15 cellular contexts compared by ENCODE assay signal in the genomic region with DNA sequence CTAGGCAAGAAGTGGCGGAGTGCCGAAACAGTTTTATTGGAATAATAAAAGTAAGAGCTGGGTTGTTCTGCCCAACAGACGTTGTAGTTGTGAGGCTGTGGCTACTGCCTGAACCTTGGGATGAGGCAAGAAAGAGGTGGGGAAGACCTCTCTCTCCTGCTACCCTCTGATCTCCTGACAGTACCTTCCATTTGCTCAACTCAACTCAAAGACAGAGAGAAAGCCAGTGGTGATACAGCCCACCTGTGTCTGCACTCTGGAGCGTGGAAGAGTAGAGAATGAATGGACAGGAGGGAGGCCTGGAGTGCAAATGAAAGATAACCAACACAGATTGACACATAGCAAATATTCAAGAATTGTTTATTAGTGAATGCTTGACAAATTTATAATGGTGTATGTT.
DNase-seq lines count a peak whose midpoint lies in the region; ATAC-seq and TF ChIP-seq lines count a peak whose summit lies in the region.
"Had no signal": no experiment of that assay in that cellular context is flagged by ENCODE, and none has a peak within 500 bp of the region (broad histone marks: within the 10 kb centered on the region; RNA-seq: fewer than 3 reads in every experiment).

No MANE protein-coding gene starts in this region.

- H3K4me1 ChIP-seq in neural progenitor cell, result no peaks in the 10 kb centered on the region
- H3K4me1 ChIP-seq: HAP-1 had no signal

- H3K4me3 ChIP-seq in neural progenitor cell, result no peak overlapping the region
- H3K4me3 ChIP-seq: HAP-1 had no signal

- DNase-seq in activated CD8-positive, alpha-beta memory T cell treated with anti-CD3 and anti-CD28 coated beads, Interleukin-2, amount 10 ng/mL, durations not matched to agents 7 days and 5 days, result no peak
- DNase-seq in activated CD8-positive, alpha-beta memory T cell treated with anti-CD3 and anti-CD28 coated beads for 24 hours, result no peak
- DNase-seq in activated naive CD4-positive, alpha-beta T cell treated with anti-CD3 and anti-CD28 coated beads, Interleukin-2, amount 50 U/mL, for 72 hours (ENCODE audit: low spot score in 2 of 2), result no peak
- DNase-seq in activated naive CD4-positive, alpha-beta T cell treated with anti-CD3 and anti-CD28 coated beads, Interleukin-2, amount 10 ng/mL, durations not matched to agents 7 days and 5 days, result no peak
- DNase-seq in neural progenitor cell (ENCODE audit: low spot score), result no peak
- DNase-seq in stimulated activated effector memory CD8-positive, alpha-beta T cell treated with anti-CD3 and anti-CD28 coated beads, Interleukin-12 subunit alpha, Interleukin-12 subunit beta, amount 100 ng/mL, for 72 hours (ENCODE audit: low spot score in 2 of 2), result no peak
- DNase-seq: C1 segment of cervical spinal cord; Calu3; CD4-positive, alpha-beta memory T cell; COR-L47; DMS53; DMS79 treated with DMSO at 0.1 percent for 48 hours; GOT3; HFFc6 had no signal

- H3K9me3 ChIP-seq in neural progenitor cell (ENCODE audit: low read depth), result no peaks in the 10 kb centered on the region
- H3K9me3 ChIP-seq: HAP-1 had no signal

- no peaks in the 10 kb centered on the region for H4K20me1 ChIP-seq in neural progenitor cell (ENCODE audit: low read depth)

- H3F3A ChIP-seq in neural progenitor cell (ENCODE audit: low read depth), result peaks cover 5% of the 10 kb centered on the region

- H3K79me2 ChIP-seq in neural progenitor cell (ENCODE audit: low read depth), result no peaks in the 10 kb centered on the region

- no peak overlapping the region for H3K9ac ChIP-seq in neural progenitor cell

- H3K36me3 Mint-ChIP-seq in activated CD8-positive, alpha-beta memory T cell treated with anti-CD3 and anti-CD28 coated beads, Interleukin-2, amount 10 ng/mL, durations not matched to agents 7 days and 5 days, result no peaks in the 10 kb centered on the region
- H3K36me3 Mint-ChIP-seq in activated naive CD4-positive, alpha-beta T cell treated with anti-CD3 and anti-CD28 coated beads, Interleukin-2, amount 50 U/mL, for 72 hours, result no peaks in the 10 kb centered on the region
- no peaks in the 10 kb centered on the region for H3K36me3 Mint-ChIP-seq in activated naive CD4-positive, alpha-beta T cell treated with anti-CD3 and anti-CD28 coated beads, Interleukin-2, amount 10 ng/mL, durations not matched to agents 7 days and 5 days
- H3K36me3 Mint-ChIP-seq in neural progenitor cell, result no peaks in the 10 kb centered on the region
- H3K36me3 Mint-ChIP-seq in stimulated activated effector memory CD8-positive, alpha-beta T cell treated with anti-CD3 and anti-CD28 coated beads, Interleukin-12 subunit alpha, Interleukin-12 subunit beta, amount 100 ng/mL, for 72 hours, result no peaks in the 10 kb centered on the region
- H3K36me3 Mint-ChIP-seq: CD4-positive, alpha-beta memory T cell had no signal

- no peak overlapping the region for H3K4me2 ChIP-seq in neural progenitor cell

- H3K36me3 ChIP-seq in neural progenitor cell, result no peaks in the 10 kb centered on the region
- H3K36me3 ChIP-seq: HAP-1 had no signal

- H3K27me3 ChIP-seq in neural progenitor cell, result no peaks in the 10 kb centered on the region

- TF ChIP-seq CTCF in neural progenitor cell (IDR thresholded peaks at IDR 0.05), result no peak

- no peak overlapping the region for H3K27ac Mint-ChIP-seq in activated CD8-positive, alpha-beta memory T cell treated with anti-CD3 and anti-CD28 coated beads, Interleukin-2, amount 10 ng/mL, durations not matched to agents 7 days and 5 days
- H3K27ac Mint-ChIP-seq in activated naive CD4-positive, alpha-beta T cell treated with anti-CD3 and anti-CD28 coated beads, Interleukin-2, amount 50 U/mL, for 72 hours, result no peak overlapping the region
- no peak overlapping the region for H3K27ac Mint-ChIP-seq in activated naive CD4-positive, alpha-beta T cell treated with anti-CD3 and anti-CD28 coated beads, Interleukin-2, amount 10 ng/mL, durations not matched to agents 7 days and 5 days
- H3K27ac Mint-ChIP-seq in neural progenitor cell, result no peak overlapping the region
- no peak overlapping the region for H3K27ac Mint-ChIP-seq in stimulated activated effector memory CD8-positive, alpha-beta T cell treated with anti-CD3 and anti-CD28 coated beads, Interleukin-12 subunit alpha, Interleukin-12 subunit beta, amount 100 ng/mL, for 72 hours
- H3K27ac Mint-ChIP-seq: HFFc6 had no signal

- H3K27me3 Mint-ChIP-seq in activated CD8-positive, alpha-beta memory T cell treated with anti-CD3 and anti-CD28 coated beads, Interleukin-2, amount 10 ng/mL, durations not matched to agents 7 days and 5 days, result no peaks in the 10 kb centered on the region
- H3K27me3 Mint-ChIP-seq in activated naive CD4-positive, alpha-beta T cell treated with anti-CD3 and anti-CD28 coated beads, Interleukin-2, amount 10 ng/mL, durations not matched to agents 7 days and 5 days, result no peaks in the 10 kb centered on the region
- H3K27me3 Mint-ChIP-seq in neural progenitor cell (ENCODE audit: insufficient read depth, low read depth), result peaks cover 2% of the 10 kb centered on the region

- no peaks in the 10 kb centered on the region for H3K4me1 Mint-ChIP-seq in activated CD8-positive, alpha-beta memory T cell treated with anti-CD3 and anti-CD28 coated beads, Interleukin-2, amount 10 ng/mL, durations not matched to agents 7 days and 5 days
- no peaks in the 10 kb centered on the region for H3K4me1 Mint-ChIP-seq in activated naive CD4-positive, alpha-beta T cell treated with anti-CD3 and anti-CD28 coated beads, Interleukin-2, amount 10 ng/mL, durations not matched to agents 7 days and 5 days
- no peaks in the 10 kb centered on the region for H3K4me1 Mint-ChIP-seq in neural progenitor cell
- H3K4me1 Mint-ChIP-seq in stimulated activated effector memory CD8-positive, alpha-beta T cell treated with anti-CD3 and anti-CD28 coated beads, Interleukin-12 subunit alpha, Interleukin-12 subunit beta, amount 100 ng/mL, for 72 hours, result no peaks in the 10 kb centered on the region
- H3K4me1 Mint-ChIP-seq: CD4-positive, alpha-beta memory T cell had no signal

- CTCF ChIA-PET in activated CD8-positive, alpha-beta memory T cell treated with anti-CD3 and anti-CD28 coated beads, Interleukin-2, amount 10 ng/mL, durations not matched to agents 7 days and 5 days (lab: Charles Lee), result no interaction called here
- CTCF ChIA-PET in activated naive CD4-positive, alpha-beta T cell treated with anti-CD3 and anti-CD28 coated beads, Interleukin-2, amount 10 ng/mL, durations not matched to agents 7 days and 5 days (lab: Charles Lee), result interaction anchor here (0.6 kb wide), 1 partner anchor 39 kb away, joined by 3 read pairs; no protein-coding TSS in a partner anchor

- H2AFZ ChIP-seq in neural progenitor cell (replicated peaks), result peak overlapping the region; percentile 24

- H3K4me3 Mint-ChIP-seq in activated CD8-positive, alpha-beta memory T cell treated with anti-CD3 and anti-CD28 coated beads, Interleukin-2, amount 10 ng/mL, durations not matched to agents 7 days and 5 days, result no peak overlapping the region
- no peak overlapping the region for H3K4me3 Mint-ChIP-seq in activated naive CD4-positive, alpha-beta T cell treated with anti-CD3 and anti-CD28 coated beads, Interleukin-2, amount 10 ng/mL, durations not matched to agents 7 days and 5 days
- H3K4me3 Mint-ChIP-seq in neural progenitor cell, result no peak overlapping the region
- H3K4me3 Mint-ChIP-seq in stimulated activated effector memory CD8-positive, alpha-beta T cell treated with anti-CD3 and anti-CD28 coated beads, Interleukin-12 subunit alpha, Interleukin-12 subunit beta, amount 100 ng/mL, for 72 hours, result no peak overlapping the region
- H3K4me3 Mint-ChIP-seq: CD4-positive, alpha-beta memory T cell; HFFc6 had no signal

- no peaks in the 10 kb centered on the region for H3K9me3 Mint-ChIP-seq in activated CD8-positive, alpha-beta memory T cell treated with anti-CD3 and anti-CD28 coated beads, Interleukin-2, amount 10 ng/mL, durations not matched to agents 7 days and 5 days (ENCODE audit: low read depth)
- H3K9me3 Mint-ChIP-seq in activated naive CD4-positive, alpha-beta T cell treated with anti-CD3 and anti-CD28 coated beads, Interleukin-2, amount 50 U/mL, for 72 hours, result peaks cover 0 to 8% of the 10 kb centered on the region in 2 donors
- H3K9me3 Mint-ChIP-seq in activated naive CD4-positive, alpha-beta T cell treated with anti-CD3 and anti-CD28 coated beads, Interleukin-2, amount 10 ng/mL, durations not matched to agents 7 days and 5 days, result no peaks in the 10 kb centered on the region
- peaks cover 2% of the 10 kb centered on the region for H3K9me3 Mint-ChIP-seq in neural progenitor cell
- H3K9me3 Mint-ChIP-seq in stimulated activated effector memory CD8-positive, alpha-beta T cell treated with anti-CD3 and anti-CD28 coated beads, Interleukin-12 subunit alpha, Interleukin-12 subunit beta, amount 100 ng/mL, for 72 hours, result peaks cover 9% of the 10 kb centered on the region
- H3K9me3 Mint-ChIP-seq: HFFc6 had no signal

- peak; percentile 30 for ATAC-seq in activated CD8-positive, alpha-beta memory T cell treated with anti-CD3 and anti-CD28 coated beads, Interleukin-2, amount 10 ng/mL, durations not matched to agents 7 days and 5 days
- ATAC-seq in activated naive CD4-positive, alpha-beta T cell treated with anti-CD3 and anti-CD28 coated beads, Interleukin-2, amount 50 U/mL, for 72 hours, result peak; percentile 52 to 61
- peak; percentile 47 for ATAC-seq in stimulated activated effector memory CD8-positive, alpha-beta T cell treated with anti-CD3 and anti-CD28 coated beads, Interleukin-12 subunit alpha, Interleukin-12 subunit beta, amount 100 ng/mL, for 72 hours

- H3K27ac ChIP-seq in neural progenitor cell, result no peak overlapping the region
